16 cellular contexts compared by ENCODE assay signal in genomic region chr17:43438626-43439529, GRCh38. TPM values are rescaled to one million over a fixed set of nuclear protein-coding genes. Genes with fewer than 3 reads are reported as not detected.
DNase-seq lines count a peak whose midpoint lies in the region; ATAC-seq, FAIRE-seq and TF ChIP-seq lines count a peak whose summit lies in the region.
"Had no signal": no experiment of that assay in that cellular context is flagged by ENCODE, and none has a peak within 500 bp of the region (broad histone marks: within the 10 kb centered on the region; RNA-seq: fewer than 3 reads in every experiment).

No MANE protein-coding gene starts in this region.

- POLR2A ChIA-PET in HepG2 (lab: Yijun Ruan, JAX): interaction anchor here (1.1 to 2.7 kb wide), 3 partner anchors 11 to 40 kb away, joined by 4 to 11 read pairs (median 7); partner anchors contain the start of gene ARL4D

- no peak for TF ChIP-seq RAD21 in HepG2 (CRISPR knock-in tag; IDR thresholded peaks at IDR 0.05)

- no peak overlapping the region for H3K27ac ChIP-seq in HepG2 (ENCODE audit: extremely low read length, insufficient read depth, low read length)
- no peak overlapping the region for H3K27ac ChIP-seq in right lobe of liver
- H3K27ac ChIP-seq in gastroesophageal sphincter: no peak overlapping the region
- H3K27ac ChIP-seq: gastrocnemius medialis, SK-N-MC had no signal

- peak; percentile 36 for FAIRE-seq in HepG2 (lab: Jason Lieb, UNC)
- FAIRE-seq in H54 (lab: Jason Lieb, UNC): no peak
- FAIRE-seq: colon, GM12878 had no signal

- no peaks in the 10 kb centered on the region for H4K20me1 ChIP-seq in HepG2 (ENCODE audit: insufficient read depth, low read length)

- TF ChIP-seq POLR2A in HepG2 (IDR thresholded peaks at IDR 0.05; ENCODE audit: insufficient read depth in 1 of 2, low read depth in 2 of 2, low read length in 2 of 2) (no peak), right lobe of liver (IDR thresholded peaks at IDR 0.05) (no peak), gastroesophageal sphincter (IDR thresholded peaks at IDR 0.05) (no peak), H54 (IDR thresholded peaks at IDR 0.05; ENCODE audit: low read depth, low read length) (no peak)

- ATAC-seq in HepG2: peak; percentile 38; the same call in 1 of the 3 replicates
- ATAC-seq in right lobe of liver: no peak
- peak; percentile 39 for ATAC-seq in gastroesophageal sphincter
- no peak for ATAC-seq in activated naive CD4-positive, alpha-beta T cell treated with anti-CD3 and anti-CD28 coated beads, Interleukin-2, amount 50 U/mL, for 72 hours
- no peak for ATAC-seq in mucosa of descending colon
- ATAC-seq: gastrocnemius medialis, GM12878, PC-3 had no signal

- no peak for TF ChIP-seq EP300 in HepG2 (IDR thresholded peaks at IDR 0.05; ENCODE audit: low read depth in 2 of 2, low read length in 2 of 2)
- TF ChIP-seq EP300 in HepG2 (CRISPR knock-in tag; IDR thresholded peaks at IDR 0.05; ENCODE audit: borderline replicate concordance): no peak
- no peak for TF ChIP-seq EP300 in gastroesophageal sphincter (IDR thresholded peaks at IDR 0.05)

- no peak overlapping the region for H3K9ac ChIP-seq in HepG2 (ENCODE audit: insufficient read depth, low read depth, low read length)

- CTCF ChIA-PET in HepG2 (lab: Yijun Ruan, JAX; ENCODE audit: low intra/inter-chr PET ratio, low total read pairs): interaction anchor here (1.7 kb wide), 1 partner anchor 44 kb away, joined by 12 read pairs; the partner anchor contains the start of gene DHX8

- H3K79me2 ChIP-seq in HepG2 (ENCODE audit: insufficient read depth, low read length): no peaks in the 10 kb centered on the region

- intact Hi-C loops in HepG2 (cut with micrococcal nuclease; ENCODE audit: unreplicated experiment) (no loop called here), right lobe of liver (cut with DNase I) (no loop called here), mucosa of descending colon (cut with DNase I, micrococcal nuclease) (no loop called here)

- 63% methylated on average over 7 of the region's 7 CpGs for WGBS in HepG2 (ENCODE audit: low lambda C conversion rate)
- 74% methylated on average over 5 of the region's 7 CpGs for WGBS in right lobe of liver (ENCODE audit: insufficient coverage, low coverage, low lambda C conversion rate, missing lambda C conversion rate)
- 61 to 83% methylated on average over 4 to 7 of the region's 7 CpGs for WGBS in gastroesophageal sphincter (ENCODE audit: low coverage in 1 of 2), 2 donors

- H3K27ac Mint-ChIP-seq in activated naive CD4-positive, alpha-beta T cell treated with anti-CD3 and anti-CD28 coated beads, Interleukin-2, amount 50 U/mL, for 72 hours: no peak overlapping the region
- H3K27ac Mint-ChIP-seq: nephron progenitor cell had no signal

- no peaks in the 10 kb centered on the region for H3K9me3 ChIP-seq in HepG2 (ENCODE audit: low read length)
- no peaks in the 10 kb centered on the region for H3K9me3 ChIP-seq in right lobe of liver
- H3K9me3 ChIP-seq in gastroesophageal sphincter: no peaks in the 10 kb centered on the region
- no peaks in the 10 kb centered on the region for H3K9me3 ChIP-seq in mucosa of descending colon
- H3K9me3 ChIP-seq: gastrocnemius medialis had no signal

- no peak for DNase-seq in HepG2 (ENCODE audit: low spot score)
- DNase-seq in right lobe of liver: no peak
- DNase-seq in NCI-H446 (lab: John Stamatoyannopoulos, UW): peak; percentile 46 to 77
- no peak for DNase-seq in activated naive CD4-positive, alpha-beta T cell treated with anti-CD3 and anti-CD28 coated beads, Interleukin-2, amount 50 U/mL, for 72 hours (ENCODE audit: low spot score in 2 of 2)
- DNase-seq in mucosa of descending colon: no peak
- DNase-seq in H54 (ENCODE audit: insufficient read length, low spot score): no peak
- DNase-seq in NOMO-1 treated with dmso at 0.1 percent for 144 hours (lab: John Stamatoyannopoulos, UW; ENCODE audit: unreplicated experiment): no peak
- DNase-seq: activated CD4-positive, alpha-beta T cell treated with anti-CD3 and anti-CD28 coated beads for 4 hours; activated gamma-delta T cell treated with Interleukin-2 at 50 U/mL for 16 hours; gastrocnemius medialis; nephron progenitor cell; PC-3 had no signal

- in situ Hi-C loops in HepG2 (cut with HindIII; ENCODE audit: extremely low pct_ligation_motif_present, low pct_unique_long_range_greater_than_20kb): no loop called here

- TF ChIP-seq CTCF in HepG2 (CRISPR knock-in tag; IDR thresholded peaks at IDR 0.05): no peak
- TF ChIP-seq CTCF in right lobe of liver (IDR thresholded peaks at IDR 0.05): no peak
- TF ChIP-seq CTCF in gastroesophageal sphincter (IDR thresholded peaks at IDR 0.05): no peak
- no peak for TF ChIP-seq CTCF in mucosa of descending colon (IDR thresholded peaks at IDR 0.05)

- H3K4me1 ChIP-seq in HepG2 (ENCODE audit: insufficient read depth, low read length) (peaks cover 55% of the 10 kb centered on the region), right lobe of liver (peaks cover 0 to 25% (median 0%) of the 10 kb centered on the region in 4 donors), gastroesophageal sphincter (no peaks in the 10 kb centered on the region), mucosa of descending colon (ENCODE audit: low read depth) (no peaks in the 10 kb centered on the region)
- H3K4me1 ChIP-seq: gastrocnemius medialis had no signal

- no TSS peak for BruUV-seq in HepG2 (replicated peaks; lab: Mats Ljungman, UMichigan)

- H3K36me3 Mint-ChIP-seq in activated naive CD4-positive, alpha-beta T cell treated with anti-CD3 and anti-CD28 coated beads, Interleukin-2, amount 50 U/mL, for 72 hours: no peaks in the 10 kb centered on the region

- H3K36me3 ChIP-seq in HepG2 (replicated peaks in 1 of 2; ENCODE audit: control insufficient read depth in 1 of 2, insufficient read depth in 2 of 2, low read length in 2 of 2) (no peaks in the 10 kb centered on the region), right lobe of liver (no peaks in the 10 kb centered on the region), gastroesophageal sphincter (no peaks in the 10 kb centered on the region), mucosa of descending colon (ENCODE audit: low read depth) (no peaks in the 10 kb centered on the region)
- H3K36me3 ChIP-seq: gastrocnemius medialis had no signal

- no peak overlapping the region for H2AFZ ChIP-seq in HepG2 (ENCODE audit: low read length)

- H3K4me3 ChIP-seq in HepG2 (replicated peaks in 1 of 3; ENCODE audit: insufficient read depth in 1 of 3, low read depth in 2 of 3, low read length in 3 of 3) (no peak overlapping the region), right lobe of liver (no peak overlapping the region), gastroesophageal sphincter (no peak overlapping the region), mucosa of descending colon (no peak overlapping the region)
- H3K4me3 ChIP-seq: gastrocnemius medialis, GM12878, SK-N-MC had no signal

- H3K27me3 ChIP-seq in HepG2 (ENCODE audit: control insufficient read depth in 1 of 2, insufficient read depth in 2 of 2, low read length in 2 of 2) (no peaks in the 10 kb centered on the region), right lobe of liver (no peaks in the 10 kb centered on the region), gastroesophageal sphincter (no peaks in the 10 kb centered on the region)

- H3K4me2 ChIP-seq in HepG2 (ENCODE audit: low read depth, low read length): peak overlapping the region; percentile 3; the same call in 1 of the 2 replicates

- H3K9me3 Mint-ChIP-seq in activated naive CD4-positive, alpha-beta T cell treated with anti-CD3 and anti-CD28 coated beads, Interleukin-2, amount 50 U/mL, for 72 hours: no peaks in the 10 kb centered on the region
- H3K9me3 Mint-ChIP-seq: nephron progenitor cell had no signal

RNA-seq across cellular contexts. Expression of gene ARL4D, which starts 40.1 kb away (rescaled TPM):
- total RNA-seq in HepG2 (2016; rRNA removed; fragmentation: Illumina TruSeq; extraction: Trizol) (9.0 and 9.5 TPM in 2 replicates), right lobe of liver (10 to 100 TPM; 10.9 to 31.8 (median 13.2) TPM), gastroesophageal sphincter (10 to 100 TPM; 18.2 to 35.8 (median 20.2) TPM), mucosa of descending colon (10 to 100 TPM in 1 of 3 donors, 1 to 10 TPM in 2; 2.3 to 34.3 (median 3.2) TPM)
- 4.8 and 5.0 TPM in 2 replicates for total RNA-seq in HepG2 (2016; cell fraction: cytosol; rRNA removed; fragmentation: Illumina TruSeq; extraction: Trizol; ENCODE audit: low read depth)
- total RNA-seq in HepG2 (2016; cell fraction: insoluble cytoplasmic fraction; rRNA removed; fragmentation: Illumina TruSeq; extraction: Trizol): 8.2 and 10.0 TPM in 2 replicates
- 6.9 and 7.7 TPM in 2 replicates for total RNA-seq in HepG2 (2016; cell fraction: membrane; rRNA removed; fragmentation: Illumina TruSeq; extraction: Trizol)
- total RNA-seq in HepG2 (2016; cell fraction: nucleus; rRNA removed; fragmentation: Illumina TruSeq; extraction: Trizol): 5.3 and 7.3 TPM in 2 replicates
- polyA plus RNA-seq in HepG2 (2011; rRNA removed): 25.9 and 40.6 TPM in 2 replicates
- 42.8 and 43.2 TPM in 2 replicates for polyA plus RNA-seq in HepG2 (2011; cell fraction: cytosol; rRNA removed)
- 20.5 and 34.1 TPM in 2 replicates for polyA plus RNA-seq in HepG2 (2011; cell fraction: nucleus; rRNA removed)
- 31.5 and 47.6 TPM in 2 replicates for polyA plus RNA-seq in HepG2 (2012)
- 2.0 and 2.2 TPM in 2 replicates for polyA plus RNA-seq in HepG2 (2016; cell fraction: cytosol; fragmentation: Illumina TruSeq; extraction: Trizol; ENCODE audit: low read depth)
- polyA plus RNA-seq in HepG2 (2016; cell fraction: insoluble cytoplasmic fraction; fragmentation: Illumina TruSeq; extraction: Trizol; ENCODE audit: low read depth): 11.6 and 13.8 TPM in 2 replicates
- 3.2 TPM in 2 replicates for polyA plus RNA-seq in HepG2 (2016; cell fraction: membrane; fragmentation: Illumina TruSeq; extraction: Trizol; ENCODE audit: low read depth)
- polyA plus RNA-seq in HepG2 (2016; cell fraction: nucleus; fragmentation: Illumina TruSeq; extraction: Trizol; ENCODE audit: insufficient read depth, low read depth): 12.2 and 15.4 TPM in 2 replicates
- polyA minus RNA-seq in HepG2 (2011; rRNA and poly(A)+ RNA removed; ENCODE audit: low replicate concordance): 18.8 and 37.1 TPM in 2 replicates
- 15.0 and 19.8 TPM in 2 replicates for polyA minus RNA-seq in HepG2 (2011; cell fraction: cytosol; rRNA and poly(A)+ RNA removed)
- polyA minus RNA-seq in HepG2 (2011; cell fraction: nucleus; rRNA and poly(A)+ RNA removed): 8.9 and 13.3 TPM in 2 replicates
- 1 to 10 TPM; 2.1 to 3.6 TPM for total RNA-seq in activated naive CD4-positive, alpha-beta T cell treated with anti-CD3 and anti-CD28 coated beads, Interleukin-2, amount 50 U/mL, for 72 hours

RNA-seq across cellular contexts. Expression of gene DHX8, which starts 44.9 kb away (rescaled TPM):
- total RNA-seq in HepG2 (2016; rRNA removed; fragmentation: Illumina TruSeq; extraction: Trizol) (48.9 and 66.9 TPM in 2 replicates), right lobe of liver (10 to 100 TPM; 14.1 to 18.6 (median 17.5) TPM), gastroesophageal sphincter (10 to 100 TPM; 29.6 to 40.9 (median 34.1) TPM), mucosa of descending colon (10 to 100 TPM; 41.0 to 54.7 (median 46.9) TPM)
- 7.3 and 7.5 TPM in 2 replicates for total RNA-seq in HepG2 (2016; cell fraction: cytosol; rRNA removed; fragmentation: Illumina TruSeq; extraction: Trizol; ENCODE audit: low read depth)
- total RNA-seq in HepG2 (2016; cell fraction: insoluble cytoplasmic fraction; rRNA removed; fragmentation: Illumina TruSeq; extraction: Trizol): 48.9 and 59.5 TPM in 2 replicates
- total RNA-seq in HepG2 (2016; cell fraction: membrane; rRNA removed; fragmentation: Illumina TruSeq; extraction: Trizol): 13.7 and 14.3 TPM in 2 replicates
- 36.4 and 38.7 TPM in 2 replicates for total RNA-seq in HepG2 (2016; cell fraction: nucleus; rRNA removed; fragmentation: Illumina TruSeq; extraction: Trizol)
- polyA plus RNA-seq in HepG2 (2011; rRNA removed): 23.6 and 24.8 TPM in 2 replicates
- 19.6 and 23.9 TPM in 2 replicates for polyA plus RNA-seq in HepG2 (2011; cell fraction: cytosol; rRNA removed)
- 28.8 and 31.8 TPM in 2 replicates for polyA plus RNA-seq in HepG2 (2011; cell fraction: nucleus; rRNA removed)
- 24.9 and 33.1 TPM in 2 replicates for polyA plus RNA-seq in HepG2 (2012)
- 1.9 and 2.2 TPM in 2 replicates for polyA plus RNA-seq in HepG2 (2016; cell fraction: cytosol; fragmentation: Illumina TruSeq; extraction: Trizol; ENCODE audit: low read depth)
- 37.7 and 41.9 TPM in 2 replicates for polyA plus RNA-seq in HepG2 (2016; cell fraction: insoluble cytoplasmic fraction; fragmentation: Illumina TruSeq; extraction: Trizol; ENCODE audit: low read depth)
- polyA plus RNA-seq in HepG2 (2016; cell fraction: membrane; fragmentation: Illumina TruSeq; extraction: Trizol; ENCODE audit: low read depth): 4.4 and 5.7 TPM in 2 replicates
- polyA plus RNA-seq in HepG2 (2016; cell fraction: nucleus; fragmentation: Illumina TruSeq; extraction: Trizol; ENCODE audit: insufficient read depth, low read depth): 36.7 and 42.2 TPM in 2 replicates
- polyA minus RNA-seq in HepG2 (2011; rRNA and poly(A)+ RNA removed; ENCODE audit: low replicate concordance): 67.3 and 93.6 TPM in 2 replicates
- polyA minus RNA-seq in HepG2 (2011; cell fraction: cytosol; rRNA and poly(A)+ RNA removed): 36.8 and 37.9 TPM in 2 replicates
- 37.6 and 44.9 TPM in 2 replicates for polyA minus RNA-seq in HepG2 (2011; cell fraction: nucleus; rRNA and poly(A)+ RNA removed)
- total RNA-seq in activated naive CD4-positive, alpha-beta T cell treated with anti-CD3 and anti-CD28 coated beads, Interleukin-2, amount 50 U/mL, for 72 hours: 10 to 100 TPM; 42.6 to 71.0 TPM

Comparison
In these comparisons a context has a peak if more than half of its experiments do, and no peak if none do; other contexts are left out.
1. ATAC-seq: peak in HepG2 (single experiment) and gastroesophageal sphincter (single experiment); none in right lobe of liver (0 of 4), activated naive CD4-positive, alpha-beta T cell treated with anti-CD3 and anti-CD28 coated beads, Interleukin-2, amount 50 U/mL, for 72 hours (0 of 2) and mucosa of descending colon (single experiment).
2. DNase-seq: peak in NCI-H446 (2 of 2); none in HepG2 (single experiment), right lobe of liver (0 of 3), activated naive CD4-positive, alpha-beta T cell treated with anti-CD3 and anti-CD28 coated beads, Interleukin-2, amount 50 U/mL, for 72 hours (0 of 2), mucosa of descending colon (0 of 3), H54 (single experiment) and NOMO-1 treated with dmso at 0.1 percent for 144 hours (single experiment).